In the genomic region with DNA sequence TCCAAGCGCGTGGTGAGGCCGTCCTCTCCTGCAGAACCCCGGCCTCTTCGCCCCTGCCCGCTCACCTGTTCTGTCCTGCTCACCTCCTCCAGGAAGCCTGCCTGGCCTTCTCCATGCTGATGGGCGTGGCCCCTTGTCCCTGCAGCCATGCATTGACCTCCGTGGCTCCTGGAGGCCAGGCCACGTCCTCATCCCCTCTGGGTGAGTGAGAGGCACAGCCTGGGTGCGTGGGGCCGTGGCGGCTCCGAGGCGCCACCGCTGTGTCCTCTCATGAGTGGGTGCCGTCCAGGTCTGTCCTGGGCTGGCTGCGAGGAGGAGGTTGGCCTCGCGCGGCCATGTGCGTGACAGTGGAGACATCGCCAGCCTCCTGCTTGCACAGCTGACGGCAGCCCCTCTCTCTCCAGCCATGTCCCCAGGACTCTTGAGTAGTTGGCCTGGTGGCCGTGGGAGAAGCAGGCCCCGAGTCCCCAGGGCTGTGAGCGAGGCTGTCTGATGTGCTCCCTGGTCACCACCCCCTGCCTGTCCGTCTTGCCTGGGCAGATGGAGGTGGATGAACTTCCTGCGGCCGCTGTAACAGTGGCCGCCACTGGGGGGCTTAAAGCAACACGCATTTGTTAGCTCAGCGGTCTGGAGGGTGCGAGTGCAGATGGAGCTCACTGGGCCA, we compare ENCODE assay signal across 9 cellular contexts. TPM values are rescaled to one million over a fixed set of nuclear protein-coding genes. Genes with fewer than 3 reads are reported as not detected.
DNase-seq lines count a peak whose midpoint lies in the region; ATAC-seq, FAIRE-seq and TF ChIP-seq lines count a peak whose summit lies in the region.
"Had no signal": no experiment of that assay in that cellular context is flagged by ENCODE, and none has a peak within 500 bp of the region (broad histone marks: within the 10 kb centered on the region; RNA-seq: fewer than 3 reads in every experiment).

No MANE protein-coding gene starts in this region.

- peaks cover 0 to 4% (median 2%) of the 10 kb centered on the region in 4 donors for H3K4me1 Mint-ChIP-seq in CD4-positive, alpha-beta memory T cell

- intact Hi-C loops in kidney (cut with DNase I), result no loop called here
- intact Hi-C loops in CD4-positive, alpha-beta memory T cell (cut with micrococcal nuclease), result no loop called here

- peak; percentile 11 for TF ChIP-seq CTCF in kidney (IDR thresholded peaks at IDR 0.05; ENCODE audit: borderline replicate concordance, extremely low read depth, insufficient read depth)

- no peak overlapping the region for H3K27ac ChIP-seq in kidney (ENCODE audit: low read depth in 2 of 2, low read length in 2 of 2)
- no peak overlapping the region for H3K27ac ChIP-seq in CD4-positive, alpha-beta memory T cell (ENCODE audit: low read depth, low read length)

- no peaks in the 10 kb centered on the region for H3K27me3 Mint-ChIP-seq in CD4-positive, alpha-beta memory T cell

- H3K36me3 ChIP-seq in adipocyte (ENCODE audit: control insufficient read depth, insufficient read depth, low read length, severe bottlenecking) (no peaks in the 10 kb centered on the region), kidney (ENCODE audit: control insufficient read depth in 1 of 2, insufficient read depth in 2 of 2, low read length in 2 of 2) (no peaks in the 10 kb centered on the region)
- no peaks in the 10 kb centered on the region for H3K36me3 ChIP-seq in CD4-positive, alpha-beta memory T cell (ENCODE audit: insufficient read depth, low read length)

- POLR2A ChIA-PET in CD4-positive, alpha-beta memory T cell (lab: Charles Lee; ENCODE audit: partially characterized antibody), result no interaction called here

- H3K4me1 ChIP-seq in adipocyte (ENCODE audit: control insufficient read depth, insufficient read depth, low read length) (no peaks in the 10 kb centered on the region), kidney (ENCODE audit: control insufficient read depth in 1 of 2, insufficient read depth in 1 of 2, low read depth in 1 of 2, low read length in 2 of 2) (peaks cover 9% of the 10 kb centered on the region in 2 donors)
- H3K4me1 ChIP-seq in CD4-positive, alpha-beta memory T cell (ENCODE audit: insufficient read depth, low read length), result no peaks in the 10 kb centered on the region

- no peak overlapping the region for H3K4me3 Mint-ChIP-seq in CD4-positive, alpha-beta memory T cell

- peak; percentile 76 for DNase-seq in AG20443 (ENCODE audit: low spot score)
- DNase-seq in H54 (ENCODE audit: insufficient read length, low spot score), result peak; percentile 42
- DNase-seq in adipocyte (ENCODE audit: low read depth), result peak; percentile 31
- DNase-seq in kidney, result peak; percentile 69
- no peak for DNase-seq in CD4-positive, alpha-beta memory T cell
- DNase-seq in NCI-H1092 (lab: John Stamatoyannopoulos, UW), result no peak
- DNase-seq: MM.1S had no signal

- CTCF ChIA-PET in CD4-positive, alpha-beta memory T cell (lab: Charles Lee; ENCODE audit: partially characterized antibody), result no interaction called here

- peaks cover 0 to 2% (median 0%) of the 10 kb centered on the region in 8 donors for H3K9me3 Mint-ChIP-seq in CD4-positive, alpha-beta memory T cell

- peaks cover 33% of the 10 kb centered on the region for H3K27me3 ChIP-seq in adipocyte (replicated peaks; ENCODE audit: control insufficient read depth, insufficient read depth, low read length)
- H3K27me3 ChIP-seq in CD4-positive, alpha-beta memory T cell (ENCODE audit: insufficient read depth, low read length), result no peaks in the 10 kb centered on the region

- H3K27ac Mint-ChIP-seq in CD4-positive, alpha-beta memory T cell, result no peak overlapping the region

- ATAC-seq in HG03520 (IDR thresholded peaks at IDR 0.05; ENCODE audit: unreplicated experiment), result no peak
- ATAC-seq in HG03159 (IDR thresholded peaks at IDR 0.05; ENCODE audit: unreplicated experiment), result no peak

- H3K36me3 Mint-ChIP-seq in CD4-positive, alpha-beta memory T cell, result no peaks in the 10 kb centered on the region

- no peak overlapping the region for H3K4me3 ChIP-seq in adipocyte (ENCODE audit: low read length)
- H3K4me3 ChIP-seq in kidney (ENCODE audit: low read length in 2 of 2), result no peak overlapping the region
- no peak overlapping the region for H3K4me3 ChIP-seq in CD4-positive, alpha-beta memory T cell (ENCODE audit: low read length in 2 of 2)

- FAIRE-seq in H54 (lab: Jason Lieb, UNC) (no peak), kidney (lab: Jason Lieb, UNC) (no peak)

- TF ChIP-seq POLR2A in H54 (IDR thresholded peaks at IDR 0.05; ENCODE audit: low read depth, low read length), result no peak

- no peaks in the 10 kb centered on the region for H3K9me3 ChIP-seq in adipocyte (ENCODE audit: control insufficient read depth, low read length)
- H3K9me3 ChIP-seq in kidney (ENCODE audit: control insufficient read depth in 1 of 2, low read length in 2 of 2), result no peaks in the 10 kb centered on the region
- H3K9me3 ChIP-seq in CD4-positive, alpha-beta memory T cell (ENCODE audit: control insufficient read depth in 1 of 2, low read length in 2 of 2), result no peaks in the 10 kb centered on the region

- H3K9ac ChIP-seq in adipocyte (ENCODE audit: low read length) (no peak overlapping the region), kidney (ENCODE audit: low read length in 2 of 2) (no peak overlapping the region)

RNA-seq across cellular contexts. Expression of gene PRKCZ, which starts 58.1 kb away (rescaled TPM):
- total RNA-seq in kidney, result 24.7 TPM
- 42.4 TPM for polyA plus RNA-seq in kidney (ENCODE audit: insufficient read depth, low read depth, low replicate concordance)
- total RNA-seq in CD4-positive, alpha-beta memory T cell, result 10 to 100 TPM; 32.5 to 40.7 TPM
- 10 to 100 TPM; 13.5 TPM for polyA plus RNA-seq in CD4-positive, alpha-beta memory T cell

Comparison
In these comparisons a context has a peak if more than half of its experiments do, and no peak if none do; other contexts are left out.
1. DNase-seq: peak in AG20443 (single experiment), H54 (single experiment), adipocyte (single experiment) and kidney (single experiment); none in CD4-positive, alpha-beta memory T cell (0 of 5) and NCI-H1092 (single experiment).